Comparison of ENCODE assay signal across 8 cellular contexts in genomic region chr5:181191526-181192336, GRCh38. TPM values are rescaled to one million over a fixed set of nuclear protein-coding genes. Genes with fewer than 3 reads are reported as not detected.
A peak's percentile ranks its signal among the peaks of the same experiment; 100 is the strongest.
DNase-seq lines count a peak whose midpoint lies in the region; ATAC-seq and TF ChIP-seq lines count a peak whose summit lies in the region.

No MANE protein-coding gene starts in this region.

- WGBS in thymus, result under 1% methylated on average over 64 of the region's 64 CpGs

- H3K4me2 ChIP-seq in DOHH2 (ENCODE audit: low read length) (peak overlapping the region; percentile 98), Loucy (ENCODE audit: low read depth, low read length, poor library complexity, severe bottlenecking) (peak overlapping the region; percentile 93), osteoblast (ENCODE audit: insufficient read depth, low read length) (peak overlapping the region; percentile 95)

- peaks cover 17% of the 10 kb centered on the region for H3F3A ChIP-seq in DOHH2 (ENCODE audit: control insufficient read depth, insufficient read depth)
- no peaks in the 10 kb centered on the region for H3F3A ChIP-seq in Loucy (ENCODE audit: low read depth)

- peak; percentile 50 for ATAC-seq in GM21825 (IDR thresholded peaks at IDR 0.05; ENCODE audit: unreplicated experiment)
- peak; percentile 73 for ATAC-seq in foreskin keratinocyte

- peak overlapping the region; percentile 96 for H3K27ac Mint-ChIP-seq in activated T-helper 1 cell treated with anti-CD3 and anti-CD28 coated beads, Interleukin-12 subunit alpha, Interleukin-12 subunit beta, Interleukin-2, Interleukin-4 antibody, amounts not matched to agents 30 ng/mL and 10 ng/mL and 1 ng/mL, durations not matched to agents 14 hours and 24 hours and 36 hours

- peak overlapping the region; percentile 94 for H3K4me3 Mint-ChIP-seq in activated T-helper 1 cell treated with anti-CD3 and anti-CD28 coated beads, Interleukin-12 subunit alpha, Interleukin-12 subunit beta, Interleukin-2, Interleukin-4 antibody, amounts not matched to agents 30 ng/mL and 10 ng/mL and 1 ng/mL, durations not matched to agents 14 hours and 24 hours and 36 hours

- H4K20me1 ChIP-seq in DOHH2 (ENCODE audit: control insufficient read depth, insufficient read depth, low read depth, low read length) (no peaks in the 10 kb centered on the region), Loucy (ENCODE audit: insufficient read depth, low read length, poor library complexity, severe bottlenecking) (no peaks in the 10 kb centered on the region), osteoblast (ENCODE audit: insufficient read depth, low read length) (peaks cover 3% of the 10 kb centered on the region)

- intact Hi-C loops in activated T-helper 1 cell treated with anti-CD3 and anti-CD28 coated beads, Interleukin-12 subunit alpha, Interleukin-12 subunit beta, Interleukin-2, Interleukin-4 antibody, amounts not matched to agents 30 ng/mL and 10 ng/mL and 1 ng/mL, durations not matched to agents 14 hours and 24 hours and 36 hours (cut with micrococcal nuclease), result loop anchor here (1.0 kb wide), 4 partner anchors 16 to 70 kb away; partner anchors contain the start of gene TRIM52

- H2AFZ ChIP-seq in Loucy (ENCODE audit: low read length), result peak overlapping the region; percentile 92
- H2AFZ ChIP-seq in osteoblast (ENCODE audit: low read length), result peak overlapping the region; percentile 78

- peak; percentile 94 for DNase-seq in activated T-helper 1 cell treated with anti-CD3 and anti-CD28 coated beads, Interleukin-12 subunit alpha, Interleukin-12 subunit beta, Interleukin-2, Interleukin-4 antibody, amounts not matched to agents 30 ng/mL and 10 ng/mL and 1 ng/mL, durations not matched to agents 14 hours and 24 hours and 36 hours (ENCODE audit: low spot score)
- peak; percentile 84 to 92 for DNase-seq in foreskin keratinocyte
- peak; percentile 99 for DNase-seq in osteoblast (ENCODE audit: insufficient read length, low spot score, missing footprints)
- DNase-seq in NCI-H82 (lab: John Stamatoyannopoulos, UW), result no peak

- H3K27ac ChIP-seq in DOHH2 (ENCODE audit: low read depth, low read length) (peak overlapping the region; percentile 80), foreskin keratinocyte (no peak overlapping the region), osteoblast (ENCODE audit: low read depth, low read length) (peak overlapping the region; percentile 26), thymus (ENCODE audit: low read depth) (peak overlapping the region; percentile 96)

- H3K4me1 ChIP-seq in DOHH2 (ENCODE audit: control insufficient read depth, low read length) (peaks cover 24% of the 10 kb centered on the region), Loucy (ENCODE audit: insufficient read depth, low read length, poor library complexity, severe bottlenecking) (peaks cover 7% of the 10 kb centered on the region), foreskin keratinocyte (no peaks in the 10 kb centered on the region), osteoblast (ENCODE audit: insufficient read depth, low read length) (peaks cover 24% of the 10 kb centered on the region), thymus (ENCODE audit: control insufficient read depth, insufficient read depth, low read length) (peaks cover 20% of the 10 kb centered on the region)

- TF ChIP-seq CTCF in DOHH2 (IDR thresholded peaks at IDR 0.05; ENCODE audit: low read depth, low read length, poor library complexity, severe bottlenecking) (no peak), Loucy (conservative IDR thresholded peaks at IDR 0.05; ENCODE audit: low read length) (no peak), foreskin keratinocyte (conservative IDR thresholded peaks at IDR 0.05) (peak; percentile 44), osteoblast (IDR thresholded peaks at IDR 0.05; ENCODE audit: extremely low read depth, low read depth, low read length) (no peak)

- H3K4me3 ChIP-seq in DOHH2 (ENCODE audit: low read length) (peak overlapping the region; percentile 94), Loucy (ENCODE audit: low read length, poor library complexity, severe bottlenecking) (peak overlapping the region; percentile 95), osteoblast (ENCODE audit: insufficient read depth, low read length) (peak overlapping the region; percentile 71), thymus (ENCODE audit: low read length) (peak overlapping the region; percentile 97)

- H3K4me1 Mint-ChIP-seq in activated T-helper 1 cell treated with anti-CD3 and anti-CD28 coated beads, Interleukin-12 subunit alpha, Interleukin-12 subunit beta, Interleukin-2, Interleukin-4 antibody, amounts not matched to agents 30 ng/mL and 10 ng/mL and 1 ng/mL, durations not matched to agents 14 hours and 24 hours and 36 hours (ENCODE audit: low read depth), result peaks cover 43% of the 10 kb centered on the region

- no peaks in the 10 kb centered on the region for H3K9me3 Mint-ChIP-seq in activated T-helper 1 cell treated with anti-CD3 and anti-CD28 coated beads, Interleukin-12 subunit alpha, Interleukin-12 subunit beta, Interleukin-2, Interleukin-4 antibody, amounts not matched to agents 30 ng/mL and 10 ng/mL and 1 ng/mL, durations not matched to agents 14 hours and 24 hours and 36 hours

- peaks cover 9% of the 10 kb centered on the region for H3K79me2 ChIP-seq in DOHH2 (ENCODE audit: control insufficient read depth, low read length)
- no peaks in the 10 kb centered on the region for H3K79me2 ChIP-seq in Loucy (ENCODE audit: insufficient read depth, low read length)
- no peaks in the 10 kb centered on the region for H3K79me2 ChIP-seq in osteoblast (ENCODE audit: insufficient read depth, low read length)

- H3K9me3 ChIP-seq in DOHH2 (ENCODE audit: control insufficient read depth, insufficient read depth, low read length) (no peaks in the 10 kb centered on the region), Loucy (ENCODE audit: insufficient read depth, low read depth, low read length) (no peaks in the 10 kb centered on the region), osteoblast (ENCODE audit: low read depth, low read length) (no peaks in the 10 kb centered on the region), thymus (ENCODE audit: control insufficient read depth) (no peaks in the 10 kb centered on the region)

- H3K9me2 ChIP-seq in DOHH2 (replicated peaks; ENCODE audit: control insufficient read depth, low read length) (no peaks in the 10 kb centered on the region), Loucy (replicated peaks; ENCODE audit: low read depth, low read length) (no peaks in the 10 kb centered on the region)

- H3K9ac ChIP-seq in Loucy (ENCODE audit: low read depth, low read length, poor library complexity, severe bottlenecking), result peak overlapping the region; percentile 92

- H3K27me3 ChIP-seq in DOHH2 (ENCODE audit: control insufficient read depth, low read length) (no peaks in the 10 kb centered on the region), Loucy (ENCODE audit: insufficient read depth, low read length, poor library complexity, severe bottlenecking) (no peaks in the 10 kb centered on the region), foreskin keratinocyte (no peaks in the 10 kb centered on the region), osteoblast (ENCODE audit: insufficient read depth, low read length) (no peaks in the 10 kb centered on the region), thymus (ENCODE audit: control insufficient read depth, insufficient read depth) (peaks cover 4% of the 10 kb centered on the region)

- H3K36me3 ChIP-seq in DOHH2 (ENCODE audit: control insufficient read depth, low read length), result no peaks in the 10 kb centered on the region
- H3K36me3 ChIP-seq in Loucy (ENCODE audit: insufficient read depth, low read length), result no peaks in the 10 kb centered on the region
- H3K36me3 ChIP-seq in osteoblast (ENCODE audit: insufficient read depth, low read length), result no peaks in the 10 kb centered on the region
- no peaks in the 10 kb centered on the region for H3K36me3 ChIP-seq in thymus (ENCODE audit: control insufficient read depth, insufficient read depth)

- H3K36me3 Mint-ChIP-seq in activated T-helper 1 cell treated with anti-CD3 and anti-CD28 coated beads, Interleukin-12 subunit alpha, Interleukin-12 subunit beta, Interleukin-2, Interleukin-4 antibody, amounts not matched to agents 30 ng/mL and 10 ng/mL and 1 ng/mL, durations not matched to agents 14 hours and 24 hours and 36 hours (ENCODE audit: low read depth), result peaks cover 3% of the 10 kb centered on the region

- H3K27me3 Mint-ChIP-seq in activated T-helper 1 cell treated with anti-CD3 and anti-CD28 coated beads, Interleukin-12 subunit alpha, Interleukin-12 subunit beta, Interleukin-2, Interleukin-4 antibody, amounts not matched to agents 30 ng/mL and 10 ng/mL and 1 ng/mL, durations not matched to agents 14 hours and 24 hours and 36 hours (ENCODE audit: insufficient read depth), result peaks cover 8% of the 10 kb centered on the region

RNA-seq across cellular contexts. Expression of gene TRIM7, which starts 13.3 kb away (rescaled TPM):
- total RNA-seq in activated T-helper 1 cell treated with anti-CD3 and anti-CD28 coated beads, Interleukin-12 subunit alpha, Interleukin-12 subunit beta, Interleukin-2, Interleukin-4 antibody, amounts not matched to agents 30 ng/mL and 10 ng/mL and 1 ng/mL, durations not matched to agents 14 hours and 24 hours and 36 hours, result 1.5 and 1.8 TPM in 2 replicates
- total RNA-seq in foreskin keratinocyte (33.3 and 37.6 TPM in 2 replicates), osteoblast (0.29 and 0.72 TPM in 2 replicates)
- polyA plus RNA-seq in foreskin keratinocyte (36.7 and 39.0 TPM in 2 replicates), thymus (5.3 TPM)

RNA-seq across cellular contexts. Expression of gene TRIM41, which starts 31.4 kb away (rescaled TPM):
- 31.8 and 34.8 TPM in 2 replicates for total RNA-seq in activated T-helper 1 cell treated with anti-CD3 and anti-CD28 coated beads, Interleukin-12 subunit alpha, Interleukin-12 subunit beta, Interleukin-2, Interleukin-4 antibody, amounts not matched to agents 30 ng/mL and 10 ng/mL and 1 ng/mL, durations not matched to agents 14 hours and 24 hours and 36 hours
- total RNA-seq in foreskin keratinocyte (17.5 and 17.9 TPM in 2 replicates), osteoblast (12.4 and 15.9 TPM in 2 replicates)
- polyA plus RNA-seq in foreskin keratinocyte (15.6 and 17.3 TPM in 2 replicates), thymus (25.8 TPM)

RNA-seq across cellular contexts. Expression of gene OR2V2, which starts 44.3 kb away (rescaled TPM):
- total RNA-seq in activated T-helper 1 cell treated with anti-CD3 and anti-CD28 coated beads, Interleukin-12 subunit alpha, Interleukin-12 subunit beta, Interleukin-2, Interleukin-4 antibody, amounts not matched to agents 30 ng/mL and 10 ng/mL and 1 ng/mL, durations not matched to agents 14 hours and 24 hours and 36 hours, result not detected in 2 replicates
- total RNA-seq in foreskin keratinocyte (not detected in 2 replicates), osteoblast (not detected in 2 replicates)
- polyA plus RNA-seq in foreskin keratinocyte (not detected in 2 replicates), thymus (under 0.01 TPM)

RNA-seq across cellular contexts. Expression of gene RACK1, which starts 52.0 kb away (rescaled TPM):
- 2,098 and 2,121 TPM in 2 replicates for total RNA-seq in activated T-helper 1 cell treated with anti-CD3 and anti-CD28 coated beads, Interleukin-12 subunit alpha, Interleukin-12 subunit beta, Interleukin-2, Interleukin-4 antibody, amounts not matched to agents 30 ng/mL and 10 ng/mL and 1 ng/mL, durations not matched to agents 14 hours and 24 hours and 36 hours
- total RNA-seq in foreskin keratinocyte (3,025 and 3,078 TPM in 2 replicates), osteoblast (3,800 and 4,007 TPM in 2 replicates)
- polyA plus RNA-seq in foreskin keratinocyte (2,685 and 2,690 TPM in 2 replicates), thymus (2,214 TPM)

Comparison
In these comparisons a context has a peak if more than half of its experiments do, and no peak if none do; other contexts are left out.
1. RNA of gene TRIM7, which starts 13.3 kb away (total RNA-seq): 33.3 to 37.6 TPM in foreskin keratinocyte; 1.5 to 1.8 TPM in activated T-helper 1 cell treated with anti-CD3 and anti-CD28 coated beads, Interleukin-12 subunit alpha, Interleukin-12 subunit beta, Interleukin-2, Interleukin-4 antibody, amounts not matched to agents 30 ng/mL and 10 ng/mL and 1 ng/mL, durations not matched to agents 14 hours and 24 hours and 36 hours and 0.29 to 0.72 TPM in osteoblast; every median in the first group is over 10 times any median in the second.
2. Peak in every context shown above with its lines, with median percentiles within 50 percentile points of each other: H3K4me2 ChIP-seq and H3K4me3 ChIP-seq.